1 cellular context compared by ENCODE assay signal in genomic region chr11:67400942-67401494, GRCh38.
TF ChIP-seq lines count a peak whose summit lies in the region.

No MANE protein-coding gene starts in this region.

TF ChIP-seq in WTC11, 78 proteins besides CTCF, POLR2A, EP300 and RAD21 (continued from another document):
- peak; percentile 86 for TF ChIP-seq PRDM15 (CRISPR knock-in tag; IDR thresholded peaks at IDR 0.05)
